ENCODE assay signal across 13 cellular contexts in the genomic region with DNA sequence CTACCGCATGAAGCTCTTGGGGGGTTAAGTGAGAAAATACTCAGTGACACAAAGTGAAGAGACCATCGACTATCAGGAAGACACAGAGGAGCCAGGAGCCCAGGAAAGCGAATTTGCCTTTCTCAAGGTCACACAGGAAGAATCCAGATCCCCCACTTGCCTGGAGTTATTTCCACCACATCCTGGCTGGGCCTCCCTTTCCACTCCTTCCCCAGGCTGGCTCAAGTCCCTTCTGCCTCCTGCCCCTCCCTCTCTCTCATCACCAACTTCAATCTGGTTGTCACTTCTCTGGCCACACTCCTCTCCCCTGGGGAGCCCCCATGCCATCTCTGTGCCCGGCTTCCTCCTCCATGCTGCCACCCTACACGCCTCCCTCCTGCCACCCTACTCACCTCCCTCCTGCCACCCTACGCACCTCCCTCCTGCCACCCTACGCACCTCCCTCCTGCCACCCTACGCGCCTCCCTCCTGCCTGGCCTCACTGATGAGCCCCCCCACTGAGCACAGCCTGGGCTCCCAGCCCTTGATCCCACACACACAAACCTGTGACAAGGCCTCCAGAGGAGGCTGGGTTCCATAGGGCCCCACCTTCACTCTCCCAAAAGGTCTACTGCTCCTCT. TPM values are rescaled to one million over a fixed set of nuclear protein-coding genes. Genes with fewer than 3 reads are reported as not detected.
DNase-seq lines count a peak whose midpoint lies in the region; ATAC-seq, FAIRE-seq and TF ChIP-seq lines count a peak whose summit lies in the region.
"Had no signal": no experiment of that assay in that cellular context is flagged by ENCODE, and none has a peak within 500 bp of the region (broad histone marks: within the 10 kb centered on the region; RNA-seq: fewer than 3 reads in every experiment).

No MANE protein-coding gene starts in this region.

- peak overlapping the region; percentile 35 for H3K27ac Mint-ChIP-seq in activated CD4-positive, alpha-beta T cell treated with anti-CD3 and anti-CD28 coated beads, Interleukin-2, amount 10 ng/mL, durations not matched to agents 24 days and 14 days
- H3K27ac Mint-ChIP-seq in activated CD4-positive, alpha-beta T cell treated with anti-CD3 and anti-CD28 coated beads, Interleukin-2, amount 10 ng/mL, durations not matched to agents 7 days and 5 days, result no peak overlapping the region
- no peak overlapping the region for H3K27ac Mint-ChIP-seq in stimulated activated naive CD8-positive, alpha-beta T cell treated with anti-CD3 and anti-CD28 coated beads, Interleukin-15, amount 100 ng/mL, for 72 hours

- intact Hi-C loops in activated CD4-positive, alpha-beta T cell treated with anti-CD3 and anti-CD28 coated beads, Interleukin-2, amount 10 ng/mL, durations not matched to agents 24 days and 14 days (cut with micrococcal nuclease), result no loop called here
- intact Hi-C loops in kidney (cut with DNase I), result no loop called here

- H3K4me3 Mint-ChIP-seq in activated CD4-positive, alpha-beta T cell treated with anti-CD3 and anti-CD28 coated beads, Interleukin-2, amount 10 ng/mL, durations not matched to agents 24 days and 14 days, result no peak overlapping the region
- no peak overlapping the region for H3K4me3 Mint-ChIP-seq in activated CD4-positive, alpha-beta T cell treated with anti-CD3 and anti-CD28 coated beads, Interleukin-2, amount 10 ng/mL, durations not matched to agents 7 days and 5 days
- H3K4me3 Mint-ChIP-seq in stimulated activated naive CD8-positive, alpha-beta T cell treated with anti-CD3 and anti-CD28 coated beads, Interleukin-15, amount 100 ng/mL, for 72 hours, result no peak overlapping the region

- TF ChIP-seq CTCF in RWPE2 (IDR thresholded peaks at IDR 0.05; ENCODE audit: poor library complexity, severe bottlenecking) (no peak), kidney (IDR thresholded peaks at IDR 0.05; ENCODE audit: borderline replicate concordance, extremely low read depth, insufficient read depth) (no peak)

- no peak overlapping the region for H3K4me3 ChIP-seq in RWPE2 (ENCODE audit: severe bottlenecking)
- peak overlapping the region in 1 of 2 donors; percentile 25 for H3K4me3 ChIP-seq in kidney (ENCODE audit: low read length in 2 of 2)

- no peaks in the 10 kb centered on the region for H3K9me3 Mint-ChIP-seq in activated CD4-positive, alpha-beta T cell treated with anti-CD3 and anti-CD28 coated beads, Interleukin-2, amount 10 ng/mL, durations not matched to agents 24 days and 14 days
- no peaks in the 10 kb centered on the region for H3K9me3 Mint-ChIP-seq in activated CD4-positive, alpha-beta T cell treated with anti-CD3 and anti-CD28 coated beads, Interleukin-2, amount 10 ng/mL, durations not matched to agents 7 days and 5 days
- no peaks in the 10 kb centered on the region for H3K9me3 Mint-ChIP-seq in stimulated activated naive CD8-positive, alpha-beta T cell treated with anti-CD3 and anti-CD28 coated beads, Interleukin-15, amount 100 ng/mL, for 72 hours

- peak overlapping the region; percentile 13 to 76 for H3K9ac ChIP-seq in kidney (ENCODE audit: low read length in 2 of 2)

- CTCF ChIA-PET in activated CD4-positive, alpha-beta T cell treated with anti-CD3 and anti-CD28 coated beads, Interleukin-2, amount 10 ng/mL, durations not matched to agents 7 days and 5 days (lab: Charles Lee), result interaction anchor here (1.2 to 2.3 kb wide), 4 partner anchors 13 to 43 kb away, joined by 3 to 9 read pairs (median 3); no protein-coding TSS in a partner anchor

- no peaks in the 10 kb centered on the region for H3K27me3 ChIP-seq in RWPE2 (ENCODE audit: insufficient read depth, poor library complexity, severe bottlenecking)

- H3K27ac ChIP-seq in RWPE2 (ENCODE audit: poor library complexity, severe bottlenecking), result peak overlapping the region; percentile 100
- H3K27ac ChIP-seq in kidney (ENCODE audit: low read depth in 2 of 2, low read length in 2 of 2), result peak overlapping the region; percentile 55 to 86

- H3K4me1 ChIP-seq in RWPE2 (ENCODE audit: insufficient read depth, poor library complexity, severe bottlenecking) (peaks cover 64% of the 10 kb centered on the region), kidney (ENCODE audit: control insufficient read depth in 1 of 2, insufficient read depth in 1 of 2, low read depth in 1 of 2, low read length in 2 of 2) (peaks cover 18 to 25% of the 10 kb centered on the region in 2 donors)

- H3K36me3 ChIP-seq in RWPE2 (ENCODE audit: low read depth) (peaks cover 87% of the 10 kb centered on the region), kidney (ENCODE audit: control insufficient read depth in 1 of 2, insufficient read depth in 2 of 2, low read length in 2 of 2) (no peaks in the 10 kb centered on the region)

- ATAC-seq in RWPE2 (ENCODE audit: low read depth) (no peak), GM21447 (IDR thresholded peaks at IDR 0.05; ENCODE audit: unreplicated experiment) (no peak)
- peak; percentile 41 for ATAC-seq in stimulated activated naive CD8-positive, alpha-beta T cell treated with anti-CD3 and anti-CD28 coated beads, Interleukin-15, amount 100 ng/mL, for 72 hours

- H3K36me3 Mint-ChIP-seq in activated CD4-positive, alpha-beta T cell treated with anti-CD3 and anti-CD28 coated beads, Interleukin-2, amount 10 ng/mL, durations not matched to agents 24 days and 14 days (ENCODE audit: low read depth), result no peaks in the 10 kb centered on the region
- no peaks in the 10 kb centered on the region for H3K36me3 Mint-ChIP-seq in activated CD4-positive, alpha-beta T cell treated with anti-CD3 and anti-CD28 coated beads, Interleukin-2, amount 10 ng/mL, durations not matched to agents 7 days and 5 days (ENCODE audit: low read depth)

- peaks cover 34% of the 10 kb centered on the region for H3K4me1 Mint-ChIP-seq in activated CD4-positive, alpha-beta T cell treated with anti-CD3 and anti-CD28 coated beads, Interleukin-2, amount 10 ng/mL, durations not matched to agents 24 days and 14 days
- peaks cover 46% of the 10 kb centered on the region for H3K4me1 Mint-ChIP-seq in activated CD4-positive, alpha-beta T cell treated with anti-CD3 and anti-CD28 coated beads, Interleukin-2, amount 10 ng/mL, durations not matched to agents 7 days and 5 days
- peaks cover 66% of the 10 kb centered on the region for H3K4me1 Mint-ChIP-seq in stimulated activated naive CD8-positive, alpha-beta T cell treated with anti-CD3 and anti-CD28 coated beads, Interleukin-15, amount 100 ng/mL, for 72 hours

- H3K9me3 ChIP-seq in RWPE2 (ENCODE audit: severe bottlenecking) (no peaks in the 10 kb centered on the region), kidney (ENCODE audit: control insufficient read depth in 1 of 2, low read length in 2 of 2) (no peaks in the 10 kb centered on the region)

- FAIRE-seq in kidney (lab: Jason Lieb, UNC), result no peak

- no peaks in the 10 kb centered on the region for H3K27me3 Mint-ChIP-seq in activated CD4-positive, alpha-beta T cell treated with anti-CD3 and anti-CD28 coated beads, Interleukin-2, amount 10 ng/mL, durations not matched to agents 24 days and 14 days
- H3K27me3 Mint-ChIP-seq in activated CD4-positive, alpha-beta T cell treated with anti-CD3 and anti-CD28 coated beads, Interleukin-2, amount 10 ng/mL, durations not matched to agents 7 days and 5 days, result no peaks in the 10 kb centered on the region
- no peaks in the 10 kb centered on the region for H3K27me3 Mint-ChIP-seq in stimulated activated naive CD8-positive, alpha-beta T cell treated with anti-CD3 and anti-CD28 coated beads, Interleukin-15, amount 100 ng/mL, for 72 hours

- no peak for DNase-seq in activated CD4-positive, alpha-beta T cell treated with anti-CD3 and anti-CD28 coated beads, Interleukin-2, amount 10 ng/mL, durations not matched to agents 24 days and 14 days
- DNase-seq in activated CD4-positive, alpha-beta T cell treated with anti-CD3 and anti-CD28 coated beads, Interleukin-2, amount 10 ng/mL, durations not matched to agents 7 days and 5 days, result no peak
- DNase-seq in RWPE2 (ENCODE audit: low spot score) (no peak), kidney (peak; percentile 64), activated gamma-delta T cell treated with Interleukin-2 at 50 U/mL for 16 hours (no peak)
- DNase-seq in stimulated activated naive CD8-positive, alpha-beta T cell treated with anti-CD3 and anti-CD28 coated beads, Interleukin-15, amount 100 ng/mL, for 72 hours, result no peak
- no peak for DNase-seq in stimulated activated CD4-positive, alpha-beta T cell treated with anti-CD3 and anti-CD28 coated beads, Interleukin-2, amount 100 ng/mL, for 48 hours
- DNase-seq: activated CD4-positive, alpha-beta T cell treated with anti-CD3 and anti-CD28 coated beads, Interleukin-2, amount 50 U/mL, for 1 hour; NCI-H1436 treated with DMSO at 0.1 percent for 48 hours had no signal

- POLR2A ChIA-PET in activated CD4-positive, alpha-beta T cell treated with anti-CD3 and anti-CD28 coated beads, Interleukin-2, amount 10 ng/mL, durations not matched to agents 7 days and 5 days (lab: Charles Lee), result no interaction called here

RNA-seq across cellular contexts. Expression of a gene that starts 6.3 kb away (rescaled TPM):
- total RNA-seq in activated CD4-positive, alpha-beta T cell treated with anti-CD3 and anti-CD28 coated beads, Interleukin-2, amount 10 ng/mL, durations not matched to agents 24 days and 14 days, result not detected in 2 replicates
- total RNA-seq in activated CD4-positive, alpha-beta T cell treated with anti-CD3 and anti-CD28 coated beads, Interleukin-2, amount 10 ng/mL, durations not matched to agents 7 days and 5 days, result under 1 TPM; 0.54 to 0.67 TPM
- 452 TPM for total RNA-seq in kidney
- 225 TPM for polyA plus RNA-seq in kidney (ENCODE audit: insufficient read depth, low read depth, low replicate concordance)
- total RNA-seq: temporal lobe had no signal

RNA-seq across cellular contexts. Expression of a gene that starts 14.9 kb away (rescaled TPM):
- total RNA-seq in activated CD4-positive, alpha-beta T cell treated with anti-CD3 and anti-CD28 coated beads, Interleukin-2, amount 10 ng/mL, durations not matched to agents 24 days and 14 days, result 1.7 and 2.1 TPM in 2 replicates
- total RNA-seq in activated CD4-positive, alpha-beta T cell treated with anti-CD3 and anti-CD28 coated beads, Interleukin-2, amount 10 ng/mL, durations not matched to agents 7 days and 5 days, result not detected
- total RNA-seq in kidney, result 114 TPM
- 77.8 TPM for polyA plus RNA-seq in kidney (ENCODE audit: insufficient read depth, low read depth, low replicate concordance)

RNA-seq across cellular contexts. Expression of a gene that starts 27.1 kb away (rescaled TPM):
- 52.7 and 54.4 TPM in 2 replicates for total RNA-seq in activated CD4-positive, alpha-beta T cell treated with anti-CD3 and anti-CD28 coated beads, Interleukin-2, amount 10 ng/mL, durations not matched to agents 24 days and 14 days
- 10 to 100 TPM; 59.3 to 64.4 TPM for total RNA-seq in activated CD4-positive, alpha-beta T cell treated with anti-CD3 and anti-CD28 coated beads, Interleukin-2, amount 10 ng/mL, durations not matched to agents 7 days and 5 days
- 186 TPM for total RNA-seq in kidney
- polyA plus RNA-seq in kidney (ENCODE audit: insufficient read depth, low read depth, low replicate concordance), result 99.6 TPM

RNA-seq across cellular contexts. Expression of a gene that starts 58.5 kb away (rescaled TPM):
- not detected in 2 replicates for total RNA-seq in activated CD4-positive, alpha-beta T cell treated with anti-CD3 and anti-CD28 coated beads, Interleukin-2, amount 10 ng/mL, durations not matched to agents 24 days and 14 days
- not detected for total RNA-seq in activated CD4-positive, alpha-beta T cell treated with anti-CD3 and anti-CD28 coated beads, Interleukin-2, amount 10 ng/mL, durations not matched to agents 7 days and 5 days
- 2.5 TPM for total RNA-seq in kidney
- polyA plus RNA-seq in kidney (ENCODE audit: insufficient read depth, low read depth, low replicate concordance), result 2.9 TPM
- total RNA-seq: dermis microvascular lymphatic vessel endothelial cell, pulmonary artery endothelial cell, temporal lobe had no signal

Comparison
In these comparisons a context has a peak if more than half of its experiments do, and no peak if none do; other contexts are left out.
1. RNA of a gene that starts 6.3 kb away (total RNA-seq): 452 TPM in kidney (single experiment); 0.54 to 0.67 TPM in activated CD4-positive, alpha-beta T cell treated with anti-CD3 and anti-CD28 coated beads, Interleukin-2, amount 10 ng/mL, durations not matched to agents 7 days and 5 days and not detected in activated CD4-positive, alpha-beta T cell treated with anti-CD3 and anti-CD28 coated beads, Interleukin-2, amount 10 ng/mL, durations not matched to agents 24 days and 14 days; every median in the first group is over 100 times any median in the second.
2. RNA of a gene that starts 14.9 kb away (total RNA-seq): 114 TPM in kidney (single experiment); 1.7 to 2.1 TPM in activated CD4-positive, alpha-beta T cell treated with anti-CD3 and anti-CD28 coated beads, Interleukin-2, amount 10 ng/mL, durations not matched to agents 24 days and 14 days and not detected in activated CD4-positive, alpha-beta T cell treated with anti-CD3 and anti-CD28 coated beads, Interleukin-2, amount 10 ng/mL, durations not matched to agents 7 days and 5 days; every median in the first group is over 10 times any median in the second.